In genomic region chr7:96236198-96237039, GRCh38 we compare ENCODE assay signal across 8 cellular contexts.
DNase-seq lines count a peak whose midpoint lies in the region; ATAC-seq and TF ChIP-seq lines count a peak whose summit lies in the region.

No MANE protein-coding gene starts in this region.

- no peaks in the 10 kb centered on the region for H3K9me3 ChIP-seq in thyroid gland

- H3K27me3 ChIP-seq in thyroid gland = no peaks in the 10 kb centered on the region

- TF ChIP-seq CTCF in thyroid gland (IDR thresholded peaks at IDR 0.05) = no peak

- ATAC-seq in HG02870 (IDR thresholded peaks at IDR 0.05; ENCODE audit: unreplicated experiment) (no peak), GM18505 (IDR thresholded peaks at IDR 0.05; ENCODE audit: unreplicated experiment) (no peak), HG02623 (IDR thresholded peaks at IDR 0.05; ENCODE audit: unreplicated experiment) (no peak)

- H3K4me3 ChIP-seq in thyroid gland (replicated peaks in 1 of 3) = no peak overlapping the region

- H3K27ac ChIP-seq in thyroid gland = peak overlapping the region in 1 of 3 donors; percentile 7

- DNase-seq in NCI-H146 (lab: John Stamatoyannopoulos, UW) (peak; percentile 21), NCI-H146 treated with DMSO at 0.1 percent for 48 hours (lab: John Stamatoyannopoulos, UW; ENCODE audit: unreplicated experiment) (no peak), amniotic stem cell (lab: John Stamatoyannopoulos, UW) (peak; percentile 5), iPS-NIHi7 (ENCODE audit: extremely low spot score) (peak; percentile 21), thyroid gland (peak; percentile 11 to 26)

- peaks cover 0 to 4% of the 10 kb centered on the region in 2 donors for H3K36me3 ChIP-seq in thyroid gland

- TF ChIP-seq POLR2A in thyroid gland (IDR thresholded peaks at IDR 0.05) (no peak), GM18505 (IDR thresholded peaks at IDR 0.05; ENCODE audit: borderline replicate concordance, extremely low read depth, insufficient read depth, insufficient read length) (no peak)

- intact Hi-C loops in thyroid gland (cut with DNase I) = no loop called here

- peaks cover 0 to 17% of the 10 kb centered on the region in 2 donors for H3K4me1 ChIP-seq in thyroid gland

- WGBS in thyroid gland, 2 donors = 62 to 70% methylated on average over 5 of the region's 5 CpGs
